ENCODE assay signal across 8 cellular contexts in the genomic region with DNA sequence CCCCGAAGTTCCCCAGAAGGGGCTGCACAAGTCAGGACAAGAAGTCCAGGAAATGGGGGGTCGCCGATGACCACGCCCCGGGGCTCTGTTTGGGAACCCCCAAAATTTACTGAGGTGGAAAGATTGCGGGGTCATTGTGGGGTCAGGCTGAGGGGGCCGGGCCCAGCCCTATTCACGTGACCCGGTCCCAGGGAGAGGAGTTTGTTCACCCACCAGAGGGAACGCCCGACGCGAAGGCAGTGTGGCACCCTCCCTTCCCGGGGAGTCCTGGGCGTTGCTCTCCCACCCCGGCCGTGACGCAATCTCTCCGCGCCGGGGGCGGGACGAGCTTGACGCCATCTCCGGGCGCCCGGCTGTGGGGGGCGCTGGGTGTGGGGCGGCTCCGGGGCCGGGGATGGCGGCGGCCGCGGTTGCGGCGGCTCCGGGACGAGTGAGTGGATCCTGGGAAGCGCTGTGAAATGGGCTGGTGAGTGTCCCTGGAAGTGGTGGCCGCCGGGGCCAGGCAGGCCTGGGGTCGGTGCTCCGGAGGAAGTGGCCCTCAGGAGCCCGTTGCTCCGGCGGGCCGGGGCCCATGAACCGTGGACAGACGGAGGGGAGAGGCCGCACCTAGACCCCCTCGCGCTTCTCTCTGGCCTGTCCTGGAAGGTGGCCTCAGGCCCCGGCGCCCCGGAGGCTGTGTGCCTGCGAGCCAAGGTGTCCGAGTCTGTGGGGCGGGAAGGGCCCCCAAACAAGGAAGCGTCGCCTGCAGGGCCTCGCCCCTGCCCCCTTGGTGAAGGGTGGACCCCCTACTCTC. TPM values are rescaled to one million over a fixed set of nuclear protein-coding genes. Genes with fewer than 3 reads are reported as not detected.
A peak's percentile ranks its signal among the peaks of the same experiment; 100 is the strongest.
DNase-seq lines count a peak whose midpoint lies in the region; ATAC-seq and TF ChIP-seq lines count a peak whose summit lies in the region.

A gene with protein sequence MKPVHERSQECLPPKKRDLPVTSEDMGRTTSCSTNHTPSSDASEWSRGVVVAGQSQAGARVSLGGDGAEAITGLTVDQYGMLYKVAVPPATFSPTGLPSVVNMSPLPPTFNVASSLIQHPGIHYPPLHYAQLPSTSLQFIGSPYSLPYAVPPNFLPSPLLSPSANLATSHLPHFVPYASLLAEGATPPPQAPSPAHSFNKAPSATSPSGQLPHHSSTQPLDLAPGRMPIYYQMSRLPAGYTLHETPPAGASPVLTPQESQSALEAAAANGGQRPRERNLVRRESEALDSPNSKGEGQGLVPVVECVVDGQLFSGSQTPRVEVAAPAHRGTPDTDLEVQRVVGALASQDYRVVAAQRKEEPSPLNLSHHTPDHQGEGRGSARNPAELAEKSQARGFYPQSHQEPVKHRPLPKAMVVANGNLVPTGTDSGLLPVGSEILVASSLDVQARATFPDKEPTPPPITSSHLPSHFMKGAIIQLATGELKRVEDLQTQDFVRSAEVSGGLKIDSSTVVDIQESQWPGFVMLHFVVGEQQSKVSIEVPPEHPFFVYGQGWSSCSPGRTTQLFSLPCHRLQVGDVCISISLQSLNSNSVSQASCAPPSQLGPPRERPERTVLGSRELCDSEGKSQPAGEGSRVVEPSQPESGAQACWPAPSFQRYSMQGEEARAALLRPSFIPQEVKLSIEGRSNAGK (plus strand): TSS at position 338 of the 793 bp plus-strand sequence. CDS start 3,765 bp downstream, outside the sequence.

- H3K27me3 Mint-ChIP-seq in endothelial cell (ENCODE audit: unreplicated experiment) = peaks cover 6% of the 10 kb centered on the region
- H3K27me3 Mint-ChIP-seq in mesothelial cell of epicardium (ENCODE audit: low read depth) = no peaks in the 10 kb centered on the region

- H3K4me1 ChIP-seq in NT2/D1 (ENCODE audit: insufficient read depth, insufficient read length) = peaks cover 2% of the 10 kb centered on the region

- peaks cover 33% of the 10 kb centered on the region for H3K36me3 ChIP-seq in NT2/D1 (ENCODE audit: insufficient read depth, insufficient read length, low read length)

- H3K4me3 ChIP-seq in NT2/D1 (ENCODE audit: insufficient read length, low read depth) = peak within 1 kb of the TSS; percentile 99

- DNase-seq in COR-L47 (lab: John Stamatoyannopoulos, UW) (peak; percentile 82), HT-29 (ENCODE audit: low spot score) (peak; percentile 91), NT2/D1 (ENCODE audit: low read depth, low spot score) (peak; percentile 75), endothelial cell (ENCODE audit: low spot score) (peak; percentile 94), mesothelial cell of epicardium (ENCODE audit: low spot score in 2 of 2, unreplicated experiment in 2 of 2) (peak; percentile 91 to 97)
- peak; percentile 71 for DNase-seq in activated CD8-positive, alpha-beta memory T cell treated with anti-CD3 and anti-CD28 coated beads, Interleukin-2, amount 50 U/mL, for 24 hours (ENCODE audit: extremely low read depth)
- DNase-seq in stimulated activated CD8-positive, alpha-beta memory T cell treated with anti-CD3 and anti-CD28 coated beads, Interleukin-15, amount 100 ng/mL, for 4 hours (ENCODE audit: low read depth in 2 of 2) = peak; percentile 82 to 89

- H3K9me3 ChIP-seq in NT2/D1 (ENCODE audit: insufficient read depth, low read length) = no peaks in the 10 kb centered on the region

- H3K27ac Mint-ChIP-seq in endothelial cell (ENCODE audit: unreplicated experiment) (peak within 1 kb of the TSS; percentile 94), mesothelial cell of epicardium (peak within 1 kb of the TSS; percentile 98)

- H3K27me3 ChIP-seq in NT2/D1 (ENCODE audit: insufficient read depth, insufficient read length) = no peaks in the 10 kb centered on the region

- H3K36me3 Mint-ChIP-seq in endothelial cell (ENCODE audit: low read depth, unreplicated experiment) (peaks cover 30% of the 10 kb centered on the region), mesothelial cell of epicardium (peaks cover 19% of the 10 kb centered on the region)

- peak; percentile 73 for ATAC-seq in GM21360 (IDR thresholded peaks at IDR 0.05; ENCODE audit: unreplicated experiment)

- TF ChIP-seq CTCF in endothelial cell (IDR thresholded peaks at IDR 0.05; ENCODE audit: unreplicated experiment) (no peak), mesothelial cell of epicardium (IDR thresholded peaks at IDR 0.05; ENCODE audit: unreplicated experiment) (no peak)

- peak within 1 kb of the TSS; percentile 99 for H3K9ac ChIP-seq in NT2/D1 (ENCODE audit: insufficient read length, low read depth)

- H3K4me1 Mint-ChIP-seq in endothelial cell (ENCODE audit: unreplicated experiment) (peaks cover 11% of the 10 kb centered on the region), mesothelial cell of epicardium (peaks cover 14% of the 10 kb centered on the region)

- H3K9me3 Mint-ChIP-seq in endothelial cell (ENCODE audit: unreplicated experiment) (no peaks in the 10 kb centered on the region), mesothelial cell of epicardium (no peaks in the 10 kb centered on the region)

- H3K4me3 Mint-ChIP-seq in endothelial cell (ENCODE audit: unreplicated experiment) (peak within 1 kb of the TSS; percentile 96), mesothelial cell of epicardium (peak within 1 kb of the TSS; percentile 89)

RNA-seq across cellular contexts. Expression of the gene that starts here (rescaled TPM):
- 12.3 and 14.1 TPM in 2 replicates for total RNA-seq in HT-29 (2014; rRNA removed; shearing (Covaris generic))
- total RNA-seq in endothelial cell (ENCODE audit: unreplicated experiment) = 34.4 TPM
- total RNA-seq in mesothelial cell of epicardium = 31.6 to 32.5 TPM (median 31.9 TPM) in 3 replicates

Comparison
In these comparisons a context has a peak if more than half of its experiments do, and no peak if none do; other contexts are left out.
1. Peak in every context shown above with its lines: DNase-seq, ATAC-seq and H3K4me3 ChIP-seq.